Comparison of ENCODE assay signal across 26 cellular contexts in the genomic region with DNA sequence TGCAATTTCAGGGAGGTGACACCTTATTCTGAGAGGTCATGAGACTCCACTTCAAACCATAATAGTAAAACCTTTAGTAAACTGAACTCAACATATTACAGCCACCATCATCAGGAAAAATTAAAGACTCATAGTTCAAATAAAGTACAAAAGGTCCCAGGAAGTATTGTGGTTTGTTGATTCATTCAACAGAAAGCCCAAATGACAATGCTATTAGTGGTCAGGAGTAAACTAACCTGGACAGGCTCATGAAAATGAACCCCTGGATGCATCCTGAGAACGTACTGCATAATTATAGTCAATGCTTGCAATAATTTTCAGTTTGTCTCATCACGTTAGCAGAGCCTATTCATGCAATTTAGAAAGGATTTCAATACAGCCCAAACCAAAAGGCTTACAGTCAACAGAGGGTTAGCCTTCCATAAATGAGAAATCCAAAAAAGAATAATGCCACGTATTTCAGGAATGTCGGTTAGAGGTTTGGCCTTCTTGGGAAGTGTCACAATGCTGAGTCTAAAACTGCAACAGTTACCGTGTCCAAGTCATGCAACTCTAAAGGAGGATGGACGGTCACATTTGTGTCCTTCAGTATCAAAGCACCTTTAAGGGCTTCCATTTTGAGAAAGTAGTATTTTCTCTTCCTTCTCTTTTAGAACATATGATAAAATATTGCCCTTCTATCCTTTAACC.
DNase-seq lines count a peak whose midpoint lies in the region; ATAC-seq and TF ChIP-seq lines count a peak whose summit lies in the region.
"Had no signal": no experiment of that assay in that cellular context is flagged by ENCODE, and none has a peak within 500 bp of the region (broad histone marks: within the 10 kb centered on the region; RNA-seq: fewer than 3 reads in every experiment).

No MANE protein-coding gene starts in this region.

- H3K27me3 ChIP-seq in PC-3 (ENCODE audit: low read length) (no peaks in the 10 kb centered on the region), brain microvascular endothelial cell (replicated peaks) (no peaks in the 10 kb centered on the region)
- H3K27me3 ChIP-seq: transverse colon had no signal

- H3K4me3 ChIP-seq in PC-3 (ENCODE audit: low read length) (peak overlapping the region; percentile 46; the same call in 1 of the 2 replicates), brain microvascular endothelial cell (ENCODE audit: low read depth, low read length) (no peak overlapping the region)
- H3K4me3 ChIP-seq: GM12878, skin epidermis, transverse colon had no signal

- no peaks in the 10 kb centered on the region for H3K79me2 ChIP-seq in PC-3 (ENCODE audit: low read length)

- no peaks in the 10 kb centered on the region for H3K9me3 ChIP-seq in PC-3 (ENCODE audit: low read length)
- H3K9me3 ChIP-seq: transverse colon had no signal

- ATAC-seq in GM19463 (IDR thresholded peaks at IDR 0.05; ENCODE audit: unreplicated experiment), result peak; percentile 49
- peak; percentile 90 for ATAC-seq in PC-3
- ATAC-seq in HG03565 (IDR thresholded peaks at IDR 0.05; ENCODE audit: unreplicated experiment), result no peak
- no peak for ATAC-seq in HG03108 (IDR thresholded peaks at IDR 0.05; ENCODE audit: unreplicated experiment)
- ATAC-seq: activated T-helper 17 cell treated with anti-CD3 and anti-CD28 coated beads, Interleukin-2, amount 50 U/mL, for 72 hours; esophagus mucosa; GM12878 had no signal

- CTCF ChIA-PET in PC-3 (lab: Charles Lee), result no interaction called here

- H3K9ac ChIP-seq in PC-3 (ENCODE audit: low read length), result peak overlapping the region; percentile 82

- intact Hi-C loops in PC-3 (cut with micrococcal nuclease), result loop anchor here (1.0 to 10.0 kb wide), 3 partner anchors 80 to 306 kb away; partner anchors contain the start of gene SOX21

- H3K27ac ChIP-seq in PC-3 (ENCODE audit: low read length) (peak overlapping the region; percentile 99), brain microvascular endothelial cell (peak overlapping the region; percentile 75)
- H3K27ac ChIP-seq: skin epidermis, transverse colon, WERI-Rb-1 had no signal

- peaks cover 48% of the 10 kb centered on the region for H3K4me1 ChIP-seq in PC-3 (ENCODE audit: insufficient read depth, low read length)
- H3K4me1 ChIP-seq: transverse colon had no signal

- DNase-seq in PC-3, result peak; percentile 86
- peak; percentile 39 for DNase-seq in brain microvascular endothelial cell
- DNase-seq in myocyte (ENCODE audit: low read depth), result peak; percentile 57
- DNase-seq in ACHN, result no peak
- no peak for DNase-seq in stimulated activated CD4-positive, alpha-beta T cell treated with anti-CD3 and anti-CD28 coated beads, Interleukin-15, amount 100 ng/mL, for 24 hours
- DNase-seq: activated CD4-positive, alpha-beta T cell treated with anti-CD3 and anti-CD28 coated beads, Interleukin-2, amount 50 U/mL, for 1 hour; activated naive CD8-positive, alpha-beta T cell treated with anti-CD3 and anti-CD28 coated beads, Interleukin-2, amount 10 ng/mL, durations not matched to agents 7 days and 5 days; CD4-positive, alpha-beta memory T cell; H7; midbrain; MV-4-11; NCI-H187; NCI-H226; NCI-H82; posterior cingulate gyrus; stimulated activated CD4-positive, alpha-beta T cell treated with anti-CD3 and anti-CD28 coated beads, Interleukin-4, amount 100 ng/mL, for 1 hour; T-helper 2 cell; transverse colon; WERI-Rb-1 had no signal

- TF ChIP-seq CTCF in PC-3 (conservative IDR thresholded peaks at IDR 0.05; ENCODE audit: low read depth, low read length), result no peak
- no peak for TF ChIP-seq CTCF in brain microvascular endothelial cell (IDR thresholded peaks at IDR 0.05; ENCODE audit: low read depth, low read length, missing control alignments)

- no peaks in the 10 kb centered on the region for H3F3A ChIP-seq in PC-3 (ENCODE audit: low read length, unreplicated experiment)

- H3K36me3 ChIP-seq in PC-3 (ENCODE audit: low read depth, low read length) (no peaks in the 10 kb centered on the region), brain microvascular endothelial cell (replicated peaks) (no peaks in the 10 kb centered on the region)
- H3K36me3 ChIP-seq: WERI-Rb-1 had no signal

- peak overlapping the region; percentile 54 for H2AFZ ChIP-seq in PC-3 (ENCODE audit: low read length)

- POLR2A ChIA-PET in PC-3 (lab: Charles Lee; ENCODE audit: unreplicated experiment), result interaction anchor here (0.6 kb wide), 1 partner anchor 144 kb away, joined by 6 read pairs; no protein-coding TSS in a partner anchor

- H3K4me2 ChIP-seq in PC-3 (ENCODE audit: low read length), result peak overlapping the region; percentile 77

- TSS peak; percentile 52 for BruUV-seq in PC-3 (replicated peaks; lab: Mats Ljungman, UMichigan)

- H3K9me2 ChIP-seq in PC-3 (replicated peaks; ENCODE audit: low read length), result no peaks in the 10 kb centered on the region

- in situ Hi-C loops in brain microvascular endothelial cell (cut with HindIII; ENCODE audit: low pct_ligation_motif_present, low sequenced_read_pairs) (no loop called here), ACHN (cut with HindIII; ENCODE audit: low pct_ligation_motif_present, low pct_unique_long_range_greater_than_20kb, low sequenced_read_pairs) (no loop called here)

- no peaks in the 10 kb centered on the region for H4K20me1 ChIP-seq in PC-3 (ENCODE audit: low read length)

Comparison
In these comparisons a context has a peak if more than half of its experiments do, and no peak if none do; other contexts are left out.
1. ATAC-seq: peak in GM19463 (single experiment) and PC-3 (single experiment); none in HG03565 (single experiment) and HG03108 (single experiment).
2. DNase-seq: peak in PC-3 (single experiment), brain microvascular endothelial cell (single experiment) and myocyte (single experiment); none in ACHN (single experiment) and stimulated activated CD4-positive, alpha-beta T cell treated with anti-CD3 and anti-CD28 coated beads, Interleukin-15, amount 100 ng/mL, for 24 hours (single experiment).